ENCODE assay signal across 24 cellular contexts in genomic region chr10:7275761-7276440, GRCh38.
DNase-seq lines count a peak whose midpoint lies in the region; ATAC-seq, FAIRE-seq and TF ChIP-seq lines count a peak whose summit lies in the region.
"Had no signal": no experiment of that assay in that cellular context is flagged by ENCODE, and none has a peak within 500 bp of the region (broad histone marks: within the 10 kb centered on the region; RNA-seq: fewer than 3 reads in every experiment).

No MANE protein-coding gene starts in this region.

- H3K4me1 ChIP-seq in pancreas, result no peaks in the 10 kb centered on the region
- H3K4me1 ChIP-seq: ascending aorta, tibial artery had no signal

- peaks cover 63% of the 10 kb centered on the region for H3K4me1 Mint-ChIP-seq in activated CD4-positive, alpha-beta T cell treated with anti-CD3 and anti-CD28 coated beads for 36 hours
- H3K4me1 Mint-ChIP-seq: stimulated activated memory B cell treated with anti-CD40 and anti-IgM and Interleukin-4, amounts not matched to agents 10 μg/mL and 1 μg/mL and 100 μg/mL, for 72 hours had no signal

- POLR2A ChIA-PET in activated CD4-positive, alpha-beta T cell treated with anti-CD3 and anti-CD28 coated beads for 36 hours (lab: Charles Lee), result no interaction called here

- peaks cover 8% of the 10 kb centered on the region for H3K9me3 Mint-ChIP-seq in activated CD4-positive, alpha-beta T cell treated with anti-CD3 and anti-CD28 coated beads for 36 hours (ENCODE audit: low read depth)
- H3K9me3 Mint-ChIP-seq: stimulated activated memory B cell treated with anti-CD40 and anti-IgM and Interleukin-4, amounts not matched to agents 10 μg/mL and 1 μg/mL and 100 μg/mL, for 72 hours; WTC11 had no signal

- intact Hi-C loops in activated CD4-positive, alpha-beta T cell treated with anti-CD3 and anti-CD28 coated beads for 36 hours (cut with DNase I, micrococcal nuclease), result no loop called here
- intact Hi-C loops in pancreas (cut with DNase I), result no loop called here

- CTCF ChIA-PET in activated CD4-positive, alpha-beta T cell treated with anti-CD3 and anti-CD28 coated beads for 36 hours (lab: Charles Lee), result no interaction called here

- peak; percentile 60 for ATAC-seq in activated CD4-positive, alpha-beta T cell treated with anti-CD3 and anti-CD28 coated beads for 36 hours
- ATAC-seq in pancreas, result no peak
- ATAC-seq: stimulated activated memory B cell treated with anti-CD40 and anti-IgM and Interleukin-4, amounts not matched to agents 10 μg/mL and 1 μg/mL and 100 μg/mL, for 72 hours; WTC11 had no signal

- FAIRE-seq in pancreas (lab: Jason Lieb, UNC), result no peak

- H3K27me3 ChIP-seq in pancreas, result no peaks in the 10 kb centered on the region
- H3K27me3 ChIP-seq: ascending aorta, heart left ventricle, tibial artery had no signal

- H3K27me3 Mint-ChIP-seq in activated CD4-positive, alpha-beta T cell treated with anti-CD3 and anti-CD28 coated beads for 36 hours, result no peaks in the 10 kb centered on the region
- H3K27me3 Mint-ChIP-seq: B cell; stimulated activated memory B cell treated with anti-CD40 and anti-IgM and Interleukin-4, amounts not matched to agents 10 μg/mL and 1 μg/mL and 100 μg/mL, for 72 hours had no signal

- H3K4me3 Mint-ChIP-seq in activated CD4-positive, alpha-beta T cell treated with anti-CD3 and anti-CD28 coated beads for 36 hours, result no peak overlapping the region
- H3K4me3 Mint-ChIP-seq: B cell; stimulated activated memory B cell treated with anti-CD40 and anti-IgM and Interleukin-4, amounts not matched to agents 10 μg/mL and 1 μg/mL and 100 μg/mL, for 72 hours; WTC11 had no signal

- H3K27ac Mint-ChIP-seq in activated CD4-positive, alpha-beta T cell treated with anti-CD3 and anti-CD28 coated beads for 36 hours, result peak overlapping the region; percentile 39
- H3K27ac Mint-ChIP-seq: B cell; stimulated activated memory B cell treated with anti-CD40 and anti-IgM and Interleukin-4, amounts not matched to agents 10 μg/mL and 1 μg/mL and 100 μg/mL, for 72 hours; WTC11 had no signal

- no peak overlapping the region for H3K4me3 ChIP-seq in pancreas
- H3K4me3 ChIP-seq: ascending aorta, heart left ventricle, tibial artery had no signal

- 65 to 84% methylated on average over 12 of the region's 12 CpGs for WGBS in pancreas, 2 donors

- H3K9me3 ChIP-seq in pancreas, result no peaks in the 10 kb centered on the region
- H3K9me3 ChIP-seq: ascending aorta, heart left ventricle, tibial artery had no signal

- no peak for DNase-seq in activated CD4-positive, alpha-beta T cell treated with anti-CD3 and anti-CD28 coated beads for 36 hours
- DNase-seq in activated CD4-positive, alpha-beta T cell treated with anti-CD3 and anti-CD28 coated beads for 1 hour, result no peak
- peak; percentile 31 for DNase-seq in stimulated activated CD4-positive, alpha-beta T cell treated with anti-CD3 and anti-CD28 coated beads, Interleukin-4, amount 100 ng/mL, for 24 hours
- DNase-seq in stimulated activated CD4-positive, alpha-beta T cell treated with anti-CD3 and anti-CD28 coated beads, Interleukin-12 subunit alpha, Interleukin-12 subunit beta, amount 100 ng/mL, for 4 hours, result no peak
- DNase-seq in cerebellum (ENCODE audit: low spot score), result peak; percentile 21
- DNase-seq in pancreas, result no peak
- no peak for DNase-seq in AG08395 (ENCODE audit: low spot score)
- DNase-seq in mucosa of gallbladder (ENCODE audit: low spot score), result no peak
- DNase-seq: activated effector memory CD4-positive, alpha-beta T cell treated with anti-CD3 and anti-CD28 coated beads, Interleukin-2, amount 50 U/mL, for 16 hours; central memory CD4-positive, alpha-beta T cell; heart left ventricle; NCI-H1092; NCI-H2029; NCI-H2227 treated with DMSO at 0.1 percent for 48 hours; posterior cingulate gyrus; stimulated activated CD4-positive, alpha-beta T cell treated with anti-CD3 and anti-CD28 coated beads, Interleukin-1b, Interleukin-23, amount 100 ng/mL, for 48 hours; T1000; tibial artery had no signal

- no peaks in the 10 kb centered on the region for H3K36me3 ChIP-seq in pancreas
- H3K36me3 ChIP-seq: ascending aorta, tibial artery had no signal

- peaks cover 53% of the 10 kb centered on the region for H3K36me3 Mint-ChIP-seq in activated CD4-positive, alpha-beta T cell treated with anti-CD3 and anti-CD28 coated beads for 36 hours (ENCODE audit: low read depth)
- H3K36me3 Mint-ChIP-seq: WTC11 had no signal

- no peak overlapping the region for H3K27ac ChIP-seq in pancreas
- H3K27ac ChIP-seq: ascending aorta, epithelial cell of prostate, heart left ventricle, KMS-11, tibial artery had no signal

- no peak for TF ChIP-seq CTCF in pancreas (IDR thresholded peaks at IDR 0.05)

Comparison
In these comparisons a context has a peak if more than half of its experiments do, and no peak if none do; other contexts are left out.
1. DNase-seq: peak in stimulated activated CD4-positive, alpha-beta T cell treated with anti-CD3 and anti-CD28 coated beads, Interleukin-4, amount 100 ng/mL, for 24 hours (single experiment) and cerebellum (single experiment); none in activated CD4-positive, alpha-beta T cell treated with anti-CD3 and anti-CD28 coated beads for 36 hours (single experiment), activated CD4-positive, alpha-beta T cell treated with anti-CD3 and anti-CD28 coated beads for 1 hour (single experiment), stimulated activated CD4-positive, alpha-beta T cell treated with anti-CD3 and anti-CD28 coated beads, Interleukin-12 subunit alpha, Interleukin-12 subunit beta, amount 100 ng/mL, for 4 hours (single experiment), pancreas (0 of 6), AG08395 (single experiment) and mucosa of gallbladder (single experiment).